1 cellular context compared by ENCODE assay signal in the genomic region with DNA sequence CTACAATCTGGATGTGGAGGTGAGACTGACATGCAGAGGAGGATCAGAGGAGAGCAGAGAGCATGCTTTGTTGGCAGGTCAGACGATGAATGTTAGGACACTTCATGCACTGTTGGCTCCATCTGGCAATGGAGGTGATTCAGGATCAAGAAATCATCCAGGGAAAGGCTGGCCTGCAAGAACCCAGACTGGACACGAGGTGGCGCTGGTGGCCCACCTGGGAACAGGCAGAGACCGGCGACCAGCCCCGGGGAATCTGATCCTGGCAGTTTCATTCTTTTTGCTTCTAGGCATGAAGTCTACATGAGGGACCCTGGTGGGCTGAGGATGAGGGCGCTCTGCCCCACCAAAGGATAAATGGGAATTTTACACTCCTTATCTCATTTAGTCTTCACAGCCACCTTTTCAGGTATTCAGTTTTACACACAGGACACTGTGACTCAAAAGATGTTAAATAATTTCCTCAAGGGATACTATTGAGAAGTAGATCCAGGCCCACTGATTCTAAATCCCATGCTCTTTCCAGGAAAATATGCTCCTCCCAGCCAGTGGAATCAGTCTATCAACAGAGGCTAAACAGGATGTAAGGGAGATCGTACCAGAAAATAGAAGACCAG.
TF ChIP-seq lines count a peak whose summit lies in the region.

No MANE protein-coding gene starts in this region.

TF ChIP-seq in IMR-90, 13 proteins besides CTCF, POLR2A, EP300 and RAD21:
- TF ChIP-seq SMC3 (IDR thresholded peaks at IDR 0.05; ENCODE audit: low read depth, low read length) (peak; percentile 97), MXI1 (IDR thresholded peaks at IDR 0.05; ENCODE audit: borderline replicate concordance, low read depth, low read length) (no peak)
